16 cellular contexts compared by ENCODE assay signal in genomic region chr5:10401499-10401898, GRCh38.
DNase-seq lines count a peak whose midpoint lies in the region; ATAC-seq and TF ChIP-seq lines count a peak whose summit lies in the region.
"Had no signal": no experiment of that assay in that cellular context is flagged by ENCODE, and none has a peak within 500 bp of the region (broad histone marks: within the 10 kb centered on the region; RNA-seq: fewer than 3 reads in every experiment).

No MANE protein-coding gene starts in this region.

- peak overlapping the region; percentile 19 to 56 for H3K27ac ChIP-seq in coronary artery

- ATAC-seq in GM18517 (IDR thresholded peaks at IDR 0.05; ENCODE audit: unreplicated experiment) (peak; percentile 80), GM21528 (IDR thresholded peaks at IDR 0.05; ENCODE audit: low FRiP score, unreplicated experiment) (peak; percentile 75), HG03159 (IDR thresholded peaks at IDR 0.05; ENCODE audit: unreplicated experiment) (peak; percentile 62)

- DNase-seq in coronary artery (ENCODE audit: low spot score): no peak
- no peak for DNase-seq in GM13977 (ENCODE audit: low spot score)
- DNase-seq in NCI-H2196 treated with DMSO at 0.1 percent for 48 hours (lab: John Stamatoyannopoulos, UW; ENCODE audit: unreplicated experiment): no peak
- DNase-seq in inferior parietal cortex (ENCODE audit: extremely low spot score): no peak
- no peak for DNase-seq in cortex of kidney (lab: John Stamatoyannopoulos, UW)
- DNase-seq: activated CD4-positive, alpha-beta T cell treated with anti-CD3 and anti-CD28 coated beads, Interleukin-2, amount 10 ng/mL, durations not matched to agents 7 days and 5 days; CD4-positive, CD25-positive, alpha-beta regulatory T cell; endodermal cell; H9; heart right ventricle; Karpas-422; NCI-H446 treated with DMSO at 0.1 percent for 48 hours; SK-N-SH had no signal

- in situ Hi-C loops in GM13977 (cut with MboI; ENCODE audit: low pct_unique_long_range_greater_than_20kb, low sequenced_read_pairs, unreplicated experiment): no loop called here

- no peak overlapping the region for H3K4me3 ChIP-seq in coronary artery
- H3K4me3 ChIP-seq: heart right ventricle had no signal

- TF ChIP-seq CTCF in coronary artery (IDR thresholded peaks at IDR 0.05) (no peak), GM13977 (IDR thresholded peaks at IDR 0.05; ENCODE audit: extremely low read depth, insufficient read depth, missing control alignments) (no peak)
